In genomic region chr16:66934138-66934838, GRCh38 we compare ENCODE assay signal across 1 cellular context.
TF ChIP-seq lines count a peak whose summit lies in the region.

Gene CIAO2B (minus strand): TSS chr16:66934402. CDS start chr16:66934364, 38 bp downstream.

TF ChIP-seq in HepG2, 621 proteins besides CTCF, POLR2A, EP300 and RAD21 (continued from another document and continues in another):
- TF ChIP-seq HMG20B (CRISPR knock-in tag; conservative IDR thresholded peaks at IDR 0.05) (peak; percentile 19; the same call in 1 of the 2 replicates), STAG1 (CRISPR knock-in tag; IDR thresholded peaks at IDR 0.05) (peak; percentile 21; the same call in 1 of the 2 replicates), LRRFIP1 (CRISPR knock-in tag; conservative IDR thresholded peaks at IDR 0.05) (no peak), EED (CRISPR knock-in tag; IDR thresholded peaks at IDR 0.05) (no peak), GTF3A (CRISPR knock-in tag; conservative IDR thresholded peaks at IDR 0.05) (no peak), ZSCAN21 (CRISPR knock-in tag; IDR thresholded peaks at IDR 0.05; ENCODE audit: borderline replicate concordance) (peak; percentile 97), ZBTB14 (CRISPR knock-in tag; IDR thresholded peaks at IDR 0.05) (peak; percentile 70), TEAD2 (CRISPR knock-in tag; IDR thresholded peaks at IDR 0.05) (peak; percentile 64; the same call in 1 of the 2 replicates), ZNF720 (CRISPR knock-in tag; IDR thresholded peaks at IDR 0.05) (no peak), GPN1 (CRISPR knock-in tag; IDR thresholded peaks at IDR 0.05; ENCODE audit: borderline replicate concordance) (no peak; the same call in 1 of the 2 replicates), ZNF710 (CRISPR knock-in tag; IDR thresholded peaks at IDR 0.05; ENCODE audit: borderline replicate concordance) (peak; percentile 86), KLF16 (CRISPR knock-in tag; IDR thresholded peaks at IDR 0.05) (peak in 1 of 2 experiments; percentile 96; a peak in 2 of 4 replicates), ZBTB7B (CRISPR knock-in tag; IDR thresholded peaks at IDR 0.05) (peak; percentile 64; the same call in 1 of the 2 replicates), U2AF2 (IDR thresholded peaks at IDR 0.05; ENCODE audit: low read depth, low read length) (no peak), SRY (CRISPR knock-in tag; IDR thresholded peaks at IDR 0.05) (peak; percentile 91; the same call in 1 of the 2 replicates), IRF2 (CRISPR knock-in tag; IDR thresholded peaks at IDR 0.05) (peak; percentile 95), RFXAP (CRISPR knock-in tag; IDR thresholded peaks at IDR 0.05; ENCODE audit: borderline replicate concordance) (peak; percentile 96), ZNF629 (CRISPR knock-in tag; conservative IDR thresholded peaks at IDR 0.05) (peak; percentile 50), PCBP2 (optimal IDR thresholded peaks at IDR 0.05; ENCODE audit: low read depth, low read length, poor library complexity, severe bottlenecking) (no peak), SMC3 (IDR thresholded peaks at IDR 0.05; ENCODE audit: low read length) (no peak), ZNF329 (CRISPR knock-in tag; IDR thresholded peaks at IDR 0.05; ENCODE audit: low read depth) (peak; percentile 80; the same call in 1 of the 2 replicates), MTA3 (CRISPR knock-in tag; IDR thresholded peaks at IDR 0.05) (no peak), ZNF503 (CRISPR knock-in tag; IDR thresholded peaks at IDR 0.05) (peak; percentile 83), HMGA1 (CRISPR knock-in tag; conservative IDR thresholded peaks at IDR 0.05) (no peak), ZNF24 (IDR thresholded peaks at IDR 0.05) (no peak), ZNF142 (CRISPR knock-in tag; IDR thresholded peaks at IDR 0.05) (peak; percentile 90), ZKSCAN1 (IDR thresholded peaks at IDR 0.05; ENCODE audit: low read length) (no peak), ZNF33B (CRISPR knock-in tag; IDR thresholded peaks at IDR 0.05) (no peak; the same call in 1 of the 2 replicates), ZNF557 (CRISPR knock-in tag; IDR thresholded peaks at IDR 0.05) (no peak), MXD1 (CRISPR knock-in tag; IDR thresholded peaks at IDR 0.05) (peak; percentile 93), ZNF280D (CRISPR knock-in tag; IDR thresholded peaks at IDR 0.05) (peak; percentile 82), SSRP1 (CRISPR knock-in tag; IDR thresholded peaks at IDR 0.05) (0 out of 2 replicates have a peak, but pooled peaks have one; percentile 50), GLMP (CRISPR knock-in tag; IDR thresholded peaks at IDR 0.05; ENCODE audit: borderline replicate concordance) (no peak), CBX1 (IDR thresholded peaks at IDR 0.05; ENCODE audit: low read depth) (peak; percentile 77), HNRNPL (IDR thresholded peaks at IDR 0.05; ENCODE audit: low read depth, low read length) (0 out of 2 replicates have a peak, but pooled peaks have one; percentile 29), ZFP41 (CRISPR knock-in tag; IDR thresholded peaks at IDR 0.05; ENCODE audit: borderline replicate concordance) (peak; percentile 84; the same call in 1 of the 2 replicates), JDP2 (CRISPR knock-in tag; IDR thresholded peaks at IDR 0.05; ENCODE audit: borderline replicate concordance) (no peak), NCOA1 (CRISPR knock-in tag; IDR thresholded peaks at IDR 0.05) (0 out of 2 replicates have a peak, but pooled peaks have one; percentile 86), SRSF1 (optimal IDR thresholded peaks at IDR 0.05; ENCODE audit: low read depth, low read length) (no peak)
